In genomic region chr15:70212963-70213315, GRCh38 we compare ENCODE assay signal across 15 cellular contexts.
DNase-seq lines count a peak whose midpoint lies in the region; ATAC-seq, FAIRE-seq and TF ChIP-seq lines count a peak whose summit lies in the region.
"Had no signal": no experiment of that assay in that cellular context is flagged by ENCODE, and none has a peak within 500 bp of the region (broad histone marks: within the 10 kb centered on the region; RNA-seq: fewer than 3 reads in every experiment).

No MANE protein-coding gene starts in this region.

- H3K36me3 ChIP-seq in right lobe of liver (no peaks in the 10 kb centered on the region), HepG2 (replicated peaks in 1 of 2; ENCODE audit: control insufficient read depth in 1 of 2, insufficient read depth in 2 of 2, low read length in 2 of 2) (no peaks in the 10 kb centered on the region), HEK293 (ENCODE audit: control insufficient read depth in 2 of 2, insufficient read depth in 1 of 2, low read length in 2 of 2) (no peaks in the 10 kb centered on the region), endodermal cell (ENCODE audit: control insufficient read depth, insufficient read depth, low read length) (no peaks in the 10 kb centered on the region), PC-9 (ENCODE audit: low read depth) (no peaks in the 10 kb centered on the region)
- H3K36me3 ChIP-seq: BE2C had no signal

- 55% methylated on average over 4 of the region's 10 CpGs for WGBS in right lobe of liver (ENCODE audit: insufficient coverage, low coverage, low lambda C conversion rate, missing lambda C conversion rate)
- 43% methylated on average over 9 of the region's 10 CpGs for whole genome bisulfite sequencing in HepG2 (ENCODE audit: low lambda C conversion rate)
- 34 to 62% methylated on average over 9 to 10 of the region's 10 CpGs for WGBS in endodermal cell (ENCODE audit: insufficient coverage in 1 of 2, insufficient read length in 1 of 2), 2 experiments

- intact Hi-C loops in right lobe of liver (cut with DNase I): no loop called here
- intact Hi-C loops in HepG2 (cut with micrococcal nuclease; ENCODE audit: unreplicated experiment): no loop called here
- intact Hi-C loops in PC-9 (cut with micrococcal nuclease; ENCODE audit: unreplicated experiment): no loop called here

- no peak overlapping the region for H3K27ac Mint-ChIP-seq in endodermal cell
- H3K27ac Mint-ChIP-seq: CD4-positive, alpha-beta memory T cell had no signal

- H3K4me2 ChIP-seq in HepG2 (ENCODE audit: low read depth, low read length): no peak overlapping the region
- H3K4me2 ChIP-seq in PC-9: no peak overlapping the region
- H3K4me2 ChIP-seq: A549 had no signal

- ATAC-seq in right lobe of liver (peak; percentile 4 to 37 (median 16)), HepG2 (no peak), HG03342 (IDR thresholded peaks at IDR 0.05; ENCODE audit: unreplicated experiment) (no peak)

- BruUV-seq in HepG2 (replicated peaks; lab: Mats Ljungman, UMichigan): no TSS peak
- BruUV-seq in PC-9 (replicated peaks; lab: Mats Ljungman, UMichigan): no TSS peak

- in situ Hi-C loops in HepG2 (cut with HindIII; ENCODE audit: extremely low pct_ligation_motif_present, low pct_unique_long_range_greater_than_20kb): no loop called here

- no peaks in the 10 kb centered on the region for H3K9me3 ChIP-seq in right lobe of liver
- H3K9me3 ChIP-seq in HepG2 (ENCODE audit: low read length): no peaks in the 10 kb centered on the region
- no peaks in the 10 kb centered on the region for H3K9me3 ChIP-seq in HEK293 (ENCODE audit: control insufficient read depth, insufficient read depth, low read depth, low read length)
- H3K9me3 ChIP-seq in endodermal cell (ENCODE audit: control insufficient read depth, low read length): no peaks in the 10 kb centered on the region
- H3K9me3 ChIP-seq in PC-9 (ENCODE audit: insufficient read depth, low read depth): no peaks in the 10 kb centered on the region
- H3K9me3 ChIP-seq: A549, BE2C had no signal

- POLR2A ChIA-PET in HepG2 (lab: Yijun Ruan, JAX) (no interaction called here), HEK293 (lab: Yijun Ruan, JAX) (no interaction called here), PC-9 (lab: Charles Lee; ENCODE audit: unreplicated experiment) (no interaction called here)

- H4K20me1 ChIP-seq in HepG2 (ENCODE audit: insufficient read depth, low read length) (peaks cover 3% of the 10 kb centered on the region; the same call in 1 of the 2 replicates), PC-9 (ENCODE audit: insufficient read depth) (no peaks in the 10 kb centered on the region)

- FAIRE-seq in HepG2 (lab: Jason Lieb, UNC) (no peak), GM12891 (lab: Jason Lieb, UNC) (no peak)
- FAIRE-seq: A549, GM19239, HTR-8/SVneo had no signal

- no peak overlapping the region for H2AFZ ChIP-seq in HepG2 (ENCODE audit: low read length)
- no peak overlapping the region for H2AFZ ChIP-seq in PC-9

- no peak overlapping the region for H3K4me3 Mint-ChIP-seq in endodermal cell
- H3K4me3 Mint-ChIP-seq: CD4-positive, alpha-beta memory T cell had no signal

- H3K9ac ChIP-seq in HepG2 (ENCODE audit: insufficient read depth, low read depth, low read length): no peak overlapping the region
- H3K9ac ChIP-seq in endodermal cell (ENCODE audit: extremely low read depth, low read length, poor library complexity, severe bottlenecking): no peak overlapping the region

- no peak for TF ChIP-seq POLR2A in right lobe of liver (IDR thresholded peaks at IDR 0.05)
- TF ChIP-seq POLR2A in HepG2 (IDR thresholded peaks at IDR 0.05; ENCODE audit: insufficient read depth in 1 of 2, low read depth in 2 of 2, low read length in 2 of 2): no peak
- TF ChIP-seq POLR2A in GM12891 (IDR thresholded peaks at IDR 0.05; ENCODE audit: low read depth, low read length): no peak

- peaks cover 21% of the 10 kb centered on the region for H3K4me1 Mint-ChIP-seq in endodermal cell

- CTCF ChIA-PET in HepG2 (lab: Yijun Ruan, JAX; ENCODE audit: low intra/inter-chr PET ratio, low total read pairs) (no interaction called here), HEK293 (lab: Yijun Ruan, JAX) (interaction anchor here (0.6 kb wide), 1 partner anchor 745 kb away, joined by 3 read pairs; no protein-coding TSS in a partner anchor), PC-9 (lab: Charles Lee) (no interaction called here)

- no peaks in the 10 kb centered on the region for H3F3A ChIP-seq in PC-9 (ENCODE audit: insufficient read depth, low read depth)

- TF ChIP-seq EP300 in HepG2 (IDR thresholded peaks at IDR 0.05; ENCODE audit: low read depth in 2 of 2, low read length in 2 of 2) (no peak), HepG2 (CRISPR knock-in tag; IDR thresholded peaks at IDR 0.05; ENCODE audit: borderline replicate concordance) (no peak)

- H3K9me3 Mint-ChIP-seq in endodermal cell: no peaks in the 10 kb centered on the region
- H3K9me3 Mint-ChIP-seq: CD4-positive, alpha-beta memory T cell had no signal

- H3K79me2 ChIP-seq in HepG2 (ENCODE audit: insufficient read depth, low read length) (no peaks in the 10 kb centered on the region), PC-9 (ENCODE audit: low read depth) (no peaks in the 10 kb centered on the region)

- H3K27ac ChIP-seq in right lobe of liver (no peak overlapping the region), HepG2 (ENCODE audit: extremely low read length, insufficient read depth, low read length) (no peak overlapping the region), HEK293 (ENCODE audit: extremely low read depth, low read depth, low read length) (no peak overlapping the region), endodermal cell (ENCODE audit: low read depth, low read length) (no peak overlapping the region), PC-9 (no peak overlapping the region)
- H3K27ac ChIP-seq: A549, C4-2B had no signal

- TF ChIP-seq CTCF in right lobe of liver (IDR thresholded peaks at IDR 0.05): no peak
- TF ChIP-seq CTCF in HepG2 (CRISPR knock-in tag; IDR thresholded peaks at IDR 0.05): no peak
- no peak for TF ChIP-seq CTCF in HEK293 (tag by site-specific recombination; IDR thresholded peaks at IDR 0.05)
- no peak for TF ChIP-seq CTCF in endodermal cell (conservative IDR thresholded peaks at IDR 0.05)
- TF ChIP-seq CTCF in PC-9 (conservative IDR thresholded peaks at IDR 0.05): no peak

- no peaks in the 10 kb centered on the region for H3K36me3 Mint-ChIP-seq in endodermal cell (ENCODE audit: low read depth)
- H3K36me3 Mint-ChIP-seq: CD4-positive, alpha-beta memory T cell had no signal

- no peak for TF ChIP-seq RAD21 in HepG2 (CRISPR knock-in tag; IDR thresholded peaks at IDR 0.05)

- no peaks in the 10 kb centered on the region for H3K27me3 ChIP-seq in right lobe of liver
- peaks cover 5 to 55% of the 10 kb centered on the region in 2 experiments; a peak in 4 of 5 replicates for H3K27me3 ChIP-seq in HepG2 (ENCODE audit: control insufficient read depth in 1 of 2, insufficient read depth in 2 of 2, low read length in 2 of 2)
- H3K27me3 ChIP-seq in endodermal cell (ENCODE audit: control insufficient read depth, insufficient read depth, low read length, poor library complexity, severe bottlenecking): peaks cover 18% of the 10 kb centered on the region
- H3K27me3 ChIP-seq in PC-9 (ENCODE audit: insufficient read depth, low read depth): no peaks in the 10 kb centered on the region
- H3K27me3 ChIP-seq: BE2C had no signal

- H3K4me1 ChIP-seq in right lobe of liver (no peaks in the 10 kb centered on the region), HepG2 (ENCODE audit: insufficient read depth, low read length) (no peaks in the 10 kb centered on the region), HEK293 (ENCODE audit: control insufficient read depth, insufficient read depth, low read length) (peaks cover 6% of the 10 kb centered on the region), endodermal cell (ENCODE audit: control insufficient read depth, insufficient read depth, low read length) (peaks cover 11% of the 10 kb centered on the region), PC-9 (replicated peaks; ENCODE audit: insufficient read depth) (no peaks in the 10 kb centered on the region)
- H3K4me1 ChIP-seq: A549 had no signal

- no peak for DNase-seq in right lobe of liver
- DNase-seq in HepG2 (ENCODE audit: low spot score): no peak
- peak; percentile 75 for DNase-seq in endodermal cell
- DNase-seq in GM12891 (ENCODE audit: insufficient read length, low spot score): no peak
- DNase-seq in PC-9: no peak
- DNase-seq: BE2C; CD4-positive, alpha-beta memory T cell; DND-41; GDM1 had no signal

- H3K4me3 ChIP-seq in right lobe of liver (no peak overlapping the region), HepG2 (replicated peaks in 1 of 3; ENCODE audit: insufficient read depth in 1 of 3, low read depth in 2 of 3, low read length in 3 of 3) (no peak overlapping the region), HEK293 (ENCODE audit: low read depth, low read length) (no peak overlapping the region), endodermal cell (ENCODE audit: low read length) (no peak overlapping the region), PC-9 (no peak overlapping the region)
- H3K4me3 ChIP-seq: A549 had no signal

- no peaks in the 10 kb centered on the region for H3K9me2 ChIP-seq in PC-9 (ENCODE audit: insufficient read depth)

- H3K27me3 Mint-ChIP-seq in endodermal cell (ENCODE audit: insufficient read depth): peaks cover 47% of the 10 kb centered on the region
- H3K27me3 Mint-ChIP-seq: CD4-positive, alpha-beta memory T cell had no signal

TF ChIP-seq in HepG2, 621 proteins besides CTCF, POLR2A, EP300 and RAD21 (continues in another document):
- TF ChIP-seq CHD2 (IDR thresholded peaks at IDR 0.05; ENCODE audit: low read depth, low read length) (no peak), SIX4 (CRISPR knock-in tag; IDR thresholded peaks at IDR 0.05) (no peak)

TF ChIP-seq in HEK293, 187 proteins besides CTCF, POLR2A, EP300 and RAD21:
- 0 out of 2 replicates have a peak, but pooled peaks have one; percentile 20 for TF ChIP-seq ZIC2 (tag by site-specific recombination; IDR thresholded peaks at IDR 0.05)
- no peak for TF ChIP-seq ZBTB1 (tag by site-specific recombination; IDR thresholded peaks at IDR 0.05)

TF ChIP-seq in GM12891, 5 proteins besides CTCF, POLR2A, EP300 and RAD21:
- TF ChIP-seq PAX5 (IDR thresholded peaks at IDR 0.05; ENCODE audit: insufficient read depth, low read length, severe bottlenecking) (no peak), POLR2AphosphoS5 (IDR thresholded peaks at IDR 0.05; ENCODE audit: low read depth, low read length) (no peak), SPI1 (IDR thresholded peaks at IDR 0.05; ENCODE audit: low read depth, low read length) (no peak), POU2F2 (IDR thresholded peaks at IDR 0.05; ENCODE audit: low read depth, low read length) (no peak), TAF1 (IDR thresholded peaks at IDR 0.05; ENCODE audit: low read depth, low read length) (no peak)

Comparison
In these comparisons a context has a peak if more than half of its experiments do, and no peak if none do; other contexts are left out.
1. ATAC-seq: peak in right lobe of liver (4 of 4); none in HepG2 (single experiment) and HG03342 (single experiment).